In genomic region chr20:53751394-53752368, GRCh38 we compare ENCODE assay signal across 8 cellular contexts.
DNase-seq lines count a peak whose midpoint lies in the region; ATAC-seq and TF ChIP-seq lines count a peak whose summit lies in the region.

No MANE protein-coding gene starts in this region.

- H3K9me3 Mint-ChIP-seq in osteocyte (ENCODE audit: unreplicated experiment) = no peaks in the 10 kb centered on the region

- peak overlapping the region; percentile 90 for H3K27ac Mint-ChIP-seq in osteocyte (ENCODE audit: unreplicated experiment)

- H3K27me3 Mint-ChIP-seq in osteocyte (ENCODE audit: unreplicated experiment) = no peaks in the 10 kb centered on the region

- H3K4me3 Mint-ChIP-seq in osteocyte (ENCODE audit: unreplicated experiment) = no peak overlapping the region

- TF ChIP-seq CTCF in osteocyte (IDR thresholded peaks at IDR 0.05) = no peak

- peaks cover 33% of the 10 kb centered on the region for H3K4me1 Mint-ChIP-seq in osteocyte (ENCODE audit: unreplicated experiment)

- DNase-seq in activated naive CD4-positive, alpha-beta T cell treated with Interleukin-2 at 50 U/mL for 16 hours = peak; percentile 14
- no peak for DNase-seq in activated naive CD4-positive, alpha-beta T cell (lab: John Stamatoyannopoulos, UW)
- DNase-seq in SIG-M5 (lab: John Stamatoyannopoulos, UW) (peak; percentile 93), dermis blood vessel endothelial cell (peak; percentile 52), osteocyte (ENCODE audit: extremely low spot score, unreplicated experiment) (no peak), SK-N-DZ (ENCODE audit: low spot score) (no peak), HPDE6-E6E7 (ENCODE audit: extremely low spot score) (no peak)

- peak; percentile 69 for ATAC-seq in HG02973 (IDR thresholded peaks at IDR 0.05; ENCODE audit: unreplicated experiment)

- no peaks in the 10 kb centered on the region for H3K36me3 Mint-ChIP-seq in osteocyte (ENCODE audit: unreplicated experiment)

Comparison
In these comparisons a context has a peak if more than half of its experiments do, and no peak if none do; other contexts are left out.
1. DNase-seq: peak in activated naive CD4-positive, alpha-beta T cell treated with Interleukin-2 at 50 U/mL for 16 hours (single experiment), SIG-M5 (single experiment) and dermis blood vessel endothelial cell (single experiment); none in activated naive CD4-positive, alpha-beta T cell (0 of 4), osteocyte (single experiment), SK-N-DZ (single experiment) and HPDE6-E6E7 (single experiment).